ENCODE assay signal across 20 cellular contexts in genomic region chr13:105998233-105998550, GRCh38.
"Had no signal": no experiment of that assay in that cellular context is flagged by ENCODE, and none has a peak within 500 bp of the region (broad histone marks: within the 10 kb centered on the region; RNA-seq: fewer than 3 reads in every experiment).

No MANE protein-coding gene starts in this region.

- H3K36me3 ChIP-seq: gastrocnemius medialis, heart right ventricle, left ventricle myocardium inferior, neural progenitor cell, pancreas, tibial nerve, upper lobe of right lung had no signal

- H3K36me3 Mint-ChIP-seq: naive thymus-derived CD4-positive, alpha-beta T cell; neural progenitor cell; stimulated activated naive B cell treated with anti-CD40 and anti-IgM and Interleukin-4, amounts not matched to agents 10 μg/mL and 1 μg/mL and 100 μg/mL, for 72 hours had no signal

- H3K4me3 ChIP-seq: gastrocnemius medialis, left ventricle myocardium inferior, lung, neural progenitor cell, pancreas, testis, tibial nerve, upper lobe of right lung had no signal

- H3K4me2 ChIP-seq: neural progenitor cell had no signal

- H3K4me1 ChIP-seq: heart right ventricle, left ventricle myocardium inferior, neural progenitor cell, pancreas, testis, upper lobe of right lung had no signal

- H3K4me1 Mint-ChIP-seq: naive thymus-derived CD4-positive, alpha-beta T cell; stimulated activated naive B cell treated with anti-CD40 and anti-IgM and Interleukin-4, amounts not matched to agents 10 μg/mL and 1 μg/mL and 100 μg/mL, for 72 hours; stimulated activated naive CD8-positive, alpha-beta T cell treated with anti-CD3 and anti-CD28 coated beads, Interleukin-15, amount 100 ng/mL, for 72 hours had no signal

- H3K27me3 Mint-ChIP-seq: progenitor cell of endocrine pancreas; stimulated activated naive B cell treated with anti-CD40 and anti-IgM and Interleukin-4, amounts not matched to agents 10 μg/mL and 1 μg/mL and 100 μg/mL, for 72 hours had no signal

- H2AFZ ChIP-seq: neural progenitor cell had no signal

- H3K27me3 ChIP-seq: heart right ventricle, neural progenitor cell, pancreas, testis, tibial nerve, upper lobe of right lung had no signal

- H3K27ac Mint-ChIP-seq: naive thymus-derived CD4-positive, alpha-beta T cell; neural progenitor cell; progenitor cell of endocrine pancreas; stimulated activated naive B cell treated with anti-CD40 and anti-IgM and Interleukin-4, amounts not matched to agents 10 μg/mL and 1 μg/mL and 100 μg/mL, for 72 hours; stimulated activated naive CD8-positive, alpha-beta T cell treated with anti-CD3 and anti-CD28 coated beads, Interleukin-15, amount 100 ng/mL, for 72 hours had no signal

- H3K27ac ChIP-seq: coronary artery, gastrocnemius medialis, heart right ventricle, left ventricle myocardium inferior, neural progenitor cell, pancreas, testis, tibial nerve, upper lobe of right lung had no signal

- DNase-seq: effector CD4-positive, alpha-beta T cell; gastrocnemius medialis; heart right ventricle; left ventricle myocardium inferior; mesendoderm; naive thymus-derived CD4-positive, alpha-beta T cell; occipital lobe; pancreas; right cardiac atrium; stimulated activated CD4-positive, alpha-beta T cell treated with anti-CD3 and anti-CD28 coated beads, Interleukin-2, amount 100 ng/mL, for 24 hours; stimulated activated CD4-positive, alpha-beta T cell treated with anti-CD3 and anti-CD28 coated beads, Interleukin-4, amount 100 ng/mL, for 4 hours; stimulated activated naive B cell treated with anti-CD40 and anti-IgM and Interleukin-4, amounts not matched to agents 10 μg/mL and 1 μg/mL and 100 μg/mL, for 72 hours; stimulated activated naive CD8-positive, alpha-beta T cell treated with anti-CD3 and anti-CD28 coated beads, Interleukin-15, amount 100 ng/mL, for 72 hours; testis; upper lobe of right lung had no signal

- H3K9ac ChIP-seq: neural progenitor cell had no signal

- H3K9me3 ChIP-seq: gastrocnemius medialis, left ventricle myocardium inferior, pancreas, testis, tibial nerve, upper lobe of right lung had no signal

- H3K4me3 Mint-ChIP-seq: naive thymus-derived CD4-positive, alpha-beta T cell; neural progenitor cell; stimulated activated naive B cell treated with anti-CD40 and anti-IgM and Interleukin-4, amounts not matched to agents 10 μg/mL and 1 μg/mL and 100 μg/mL, for 72 hours; stimulated activated naive CD8-positive, alpha-beta T cell treated with anti-CD3 and anti-CD28 coated beads, Interleukin-15, amount 100 ng/mL, for 72 hours had no signal
